ENCODE assay signal across 26 cellular contexts in the genomic region with DNA sequence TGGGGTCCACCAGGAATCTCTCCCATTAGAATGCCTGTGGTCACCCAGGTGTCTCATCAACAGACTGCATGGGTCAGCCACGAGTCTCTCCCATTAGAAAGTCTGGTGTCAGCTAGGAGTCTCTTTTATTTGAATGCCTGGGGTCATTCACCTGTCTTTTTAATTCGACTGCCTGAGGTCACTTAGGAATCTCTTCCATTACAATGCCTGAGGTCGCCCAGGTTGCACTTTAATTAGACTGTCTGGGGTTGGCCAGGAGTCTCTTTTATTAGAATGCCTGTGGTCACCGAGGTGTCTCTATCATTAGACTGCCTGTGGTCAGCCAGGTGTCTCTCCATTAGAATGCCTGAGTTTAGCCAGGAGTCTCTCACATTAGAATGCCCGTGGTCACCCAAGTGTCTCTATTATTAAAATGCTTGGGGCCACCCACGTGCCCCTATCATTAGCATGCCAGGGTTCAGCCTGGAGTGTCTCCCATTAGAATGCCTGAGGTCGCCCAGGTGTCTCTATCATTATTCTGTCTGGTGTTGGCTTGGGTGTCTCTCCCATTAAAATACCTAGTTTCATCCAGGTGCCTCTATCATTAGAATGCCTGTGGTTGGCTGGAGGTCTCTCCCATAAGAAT.
"Had no signal": no experiment of that assay in that cellular context is flagged by ENCODE, and none has a peak within 500 bp of the region (broad histone marks: within the 10 kb centered on the region; RNA-seq: fewer than 3 reads in every experiment).

No MANE protein-coding gene starts in this region.

- H3K27ac Mint-ChIP-seq: activated CD4-positive, alpha-beta T cell treated with anti-CD3 and anti-CD28 coated beads for 36 hours; activated CD8-positive, alpha-beta memory T cell treated with anti-CD3 and anti-CD28 coated beads, Interleukin-2, amount 10 ng/mL, durations not matched to agents 7 days and 5 days; activated CD8-positive, alpha-beta T cell treated with anti-CD3 and anti-CD28 coated beads, Interleukin-2, amount 10 ng/mL, durations not matched to agents 7 days and 5 days; activated naive CD8-positive, alpha-beta T cell; activated T-helper 2 cell treated with anti-CD3 and anti-CD28 coated beads, Interferon-gamma antibody, Interleukin-2, Interleukin-4, amounts not matched to agents 10 μg/mL and 5 μg/mL and 100 μg/mL, durations not matched to agents 14 hours and 24 hours and 36 hours; immature natural killer cell; natural killer cell; neural progenitor cell; stimulated activated naive B cell treated with anti-CD40 and anti-IgM and Interleukin-4, amounts not matched to agents 10 μg/mL and 1 μg/mL and 100 μg/mL, for 72 hours had no signal

- H3K9me3 ChIP-seq: left ventricle myocardium inferior, right atrium auricular region, thyroid gland had no signal

- H3K4me1 Mint-ChIP-seq: activated CD4-positive, alpha-beta T cell treated with anti-CD3 and anti-CD28 coated beads for 36 hours; activated CD8-positive, alpha-beta memory T cell treated with anti-CD3 and anti-CD28 coated beads, Interleukin-2, amount 10 ng/mL, durations not matched to agents 7 days and 5 days; immature natural killer cell; natural killer cell; neural progenitor cell; stimulated activated naive B cell treated with anti-CD40 and anti-IgM and Interleukin-4, amounts not matched to agents 10 μg/mL and 1 μg/mL and 100 μg/mL, for 72 hours had no signal

- H3K27ac ChIP-seq: heart left ventricle, left ventricle myocardium inferior, neural progenitor cell, right atrium auricular region, stomach, thyroid gland had no signal

- H3K36me3 ChIP-seq: neural progenitor cell, right atrium auricular region, thyroid gland had no signal

- H3K4me3 Mint-ChIP-seq: activated CD4-positive, alpha-beta T cell treated with anti-CD3 and anti-CD28 coated beads for 36 hours; activated CD8-positive, alpha-beta memory T cell treated with anti-CD3 and anti-CD28 coated beads, Interleukin-2, amount 10 ng/mL, durations not matched to agents 7 days and 5 days; activated CD8-positive, alpha-beta T cell treated with anti-CD3 and anti-CD28 coated beads, Interleukin-2, amount 10 ng/mL, durations not matched to agents 7 days and 5 days; activated naive CD8-positive, alpha-beta T cell; immature natural killer cell; natural killer cell; neural progenitor cell; stimulated activated naive B cell treated with anti-CD40 and anti-IgM and Interleukin-4, amounts not matched to agents 10 μg/mL and 1 μg/mL and 100 μg/mL, for 72 hours had no signal

- H3K9me3 Mint-ChIP-seq: activated T-helper 2 cell treated with anti-CD3 and anti-CD28 coated beads, Interferon-gamma antibody, Interleukin-2, Interleukin-4, amounts not matched to agents 10 μg/mL and 5 μg/mL and 100 μg/mL, durations not matched to agents 14 hours and 24 hours and 36 hours had no signal

- H3K4me3 ChIP-seq: heart left ventricle, left ventricle myocardium inferior, neural progenitor cell, right atrium auricular region, stomach, thyroid gland had no signal

- DNase-seq: activated CD4-positive, alpha-beta T cell treated with anti-CD3 and anti-CD28 coated beads for 36 hours; activated CD4-positive, CD25-positive, alpha-beta regulatory T cell; activated CD8-positive, alpha-beta memory T cell treated with anti-CD3 and anti-CD28 coated beads, Interleukin-2, amount 10 ng/mL, durations not matched to agents 7 days and 5 days; activated CD8-positive, alpha-beta T cell treated with anti-CD3 and anti-CD28 coated beads, Interleukin-2, amount 10 ng/mL, durations not matched to agents 7 days and 5 days; activated naive CD4-positive, alpha-beta T cell treated with Interleukin-2 at 50 U/mL for 16 hours; activated T-cell treated with anti-CD3 and anti-CD28 coated beads, Interleukin-2, amount 50 U/mL, for 48 hours; anterior cingulate cortex; cerebellar nuclear complex; cortex of kidney; foreskin fibroblast; heart left ventricle; hypothalamus; immature natural killer cell; left ventricle myocardium inferior; midbrain; natural killer cell; occipital lobe; stimulated activated CD4-positive, alpha-beta T cell treated with anti-CD3 and anti-CD28 coated beads, Interleukin-15, amount 100 ng/mL, for 24 hours; stimulated activated CD4-positive, alpha-beta T cell treated with anti-CD3 and anti-CD28 coated beads, Interleukin-2, amount 100 ng/mL, for 24 hours; stimulated activated naive B cell treated with anti-CD40 and anti-IgM and Interleukin-4, amounts not matched to agents 10 μg/mL and 1 μg/mL and 100 μg/mL, for 72 hours; thyroid gland had no signal

- H3K4me1 ChIP-seq: neural progenitor cell, stomach, thyroid gland had no signal

- H3K27me3 ChIP-seq: heart left ventricle, neural progenitor cell, right atrium auricular region, stomach, thyroid gland had no signal

- H3K27me3 Mint-ChIP-seq: activated CD4-positive, alpha-beta T cell treated with anti-CD3 and anti-CD28 coated beads for 36 hours; activated CD8-positive, alpha-beta memory T cell treated with anti-CD3 and anti-CD28 coated beads, Interleukin-2, amount 10 ng/mL, durations not matched to agents 7 days and 5 days; activated naive CD8-positive, alpha-beta T cell; stimulated activated naive B cell treated with anti-CD40 and anti-IgM and Interleukin-4, amounts not matched to agents 10 μg/mL and 1 μg/mL and 100 μg/mL, for 72 hours had no signal
